1 cellular context compared by ENCODE assay signal in genomic region chr2:113164930-113165585, GRCh38.
TF ChIP-seq lines count a peak whose summit lies in the region.

No MANE protein-coding gene starts in this region.

TF ChIP-seq in HepG2, 621 proteins besides CTCF, POLR2A, EP300 and RAD21 (continued from another document and continues in another):
- TF ChIP-seq, protein P1, sequence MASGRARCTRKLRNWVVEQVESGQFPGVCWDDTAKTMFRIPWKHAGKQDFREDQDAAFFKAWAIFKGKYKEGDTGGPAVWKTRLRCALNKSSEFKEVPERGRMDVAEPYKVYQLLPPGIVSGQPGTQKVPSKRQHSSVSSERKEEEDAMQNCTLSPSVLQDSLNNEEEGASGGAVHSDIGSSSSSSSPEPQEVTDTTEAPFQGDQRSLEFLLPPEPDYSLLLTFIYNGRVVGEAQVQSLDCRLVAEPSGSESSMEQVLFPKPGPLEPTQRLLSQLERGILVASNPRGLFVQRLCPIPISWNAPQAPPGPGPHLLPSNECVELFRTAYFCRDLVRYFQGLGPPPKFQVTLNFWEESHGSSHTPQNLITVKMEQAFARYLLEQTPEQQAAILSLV (CRISPR knock-in tag; IDR thresholded peaks at IDR 0.05; ENCODE audit: borderline replicate concordance): peak; percentile 71; the same call in 1 of the 2 replicates
- TF ChIP-seq ARID4A (CRISPR knock-in tag; IDR thresholded peaks at IDR 0.05; ENCODE audit: borderline replicate concordance): peak; percentile 22; the same call in 1 of the 2 replicates
- TF ChIP-seq IKZF5 (CRISPR knock-in tag; IDR thresholded peaks at IDR 0.05): peak; percentile 30; the same call in 1 of the 2 replicates
- TF ChIP-seq HDAC1 (CRISPR knock-in tag; IDR thresholded peaks at IDR 0.05): peak; percentile 76
- TF ChIP-seq ETV5 (CRISPR knock-in tag; IDR thresholded peaks at IDR 0.05; ENCODE audit: borderline replicate concordance): peak; percentile 38; the same call in 1 of the 2 replicates
- TF ChIP-seq ZNF276 (CRISPR knock-in tag; IDR thresholded peaks at IDR 0.05; ENCODE audit: low read depth): 0 out of 2 replicates have a peak, but pooled peaks have one; percentile 44
- TF ChIP-seq RXRA (CRISPR knock-in tag; IDR thresholded peaks at IDR 0.05): peak; percentile 57; the same call in 1 of the 2 replicates
- peak; percentile 37 for TF ChIP-seq YY1 (IDR thresholded peaks at IDR 0.05; ENCODE audit: insufficient read depth, insufficient replicate concordance, low read depth, low read length)
- TF ChIP-seq ZNF503 (CRISPR knock-in tag; IDR thresholded peaks at IDR 0.05): peak; percentile 51; the same call in 1 of the 2 replicates
- peak; percentile 44; the same call in 1 of the 2 replicates for TF ChIP-seq MYPOP (CRISPR knock-in tag; IDR thresholded peaks at IDR 0.05)
- TF ChIP-seq CENPT (CRISPR knock-in tag; IDR thresholded peaks at IDR 0.05; ENCODE audit: low read depth): no peak
- peak; percentile 54 for TF ChIP-seq GFI1 (CRISPR knock-in tag; IDR thresholded peaks at IDR 0.05; ENCODE audit: borderline replicate concordance)
- TF ChIP-seq HIC2 (CRISPR knock-in tag; IDR thresholded peaks at IDR 0.05; ENCODE audit: low read depth): peak; percentile 97
- TF ChIP-seq KLF11 (CRISPR knock-in tag; IDR thresholded peaks at IDR 0.05): 0 out of 2 replicates have a peak, but pooled peaks have one; percentile 60
- 0 out of 2 replicates have a peak, but pooled peaks have one; percentile 17 for TF ChIP-seq SPEN (CRISPR knock-in tag; IDR thresholded peaks at IDR 0.05; ENCODE audit: low read depth)
- no peak for TF ChIP-seq ZNF772 (CRISPR knock-in tag; IDR thresholded peaks at IDR 0.05)
- no peak for TF ChIP-seq NCOA2 (CRISPR knock-in tag; IDR thresholded peaks at IDR 0.05)
- TF ChIP-seq FOXK1 (CRISPR knock-in tag; IDR thresholded peaks at IDR 0.05; ENCODE audit: borderline replicate concordance, low read depth): peak; percentile 31; the same call in 1 of the 2 replicates
- peak; percentile 38; the same call in 1 of the 2 replicates for TF ChIP-seq THAP11 (CRISPR knock-in tag; IDR thresholded peaks at IDR 0.05)
- TF ChIP-seq, protein P2, sequence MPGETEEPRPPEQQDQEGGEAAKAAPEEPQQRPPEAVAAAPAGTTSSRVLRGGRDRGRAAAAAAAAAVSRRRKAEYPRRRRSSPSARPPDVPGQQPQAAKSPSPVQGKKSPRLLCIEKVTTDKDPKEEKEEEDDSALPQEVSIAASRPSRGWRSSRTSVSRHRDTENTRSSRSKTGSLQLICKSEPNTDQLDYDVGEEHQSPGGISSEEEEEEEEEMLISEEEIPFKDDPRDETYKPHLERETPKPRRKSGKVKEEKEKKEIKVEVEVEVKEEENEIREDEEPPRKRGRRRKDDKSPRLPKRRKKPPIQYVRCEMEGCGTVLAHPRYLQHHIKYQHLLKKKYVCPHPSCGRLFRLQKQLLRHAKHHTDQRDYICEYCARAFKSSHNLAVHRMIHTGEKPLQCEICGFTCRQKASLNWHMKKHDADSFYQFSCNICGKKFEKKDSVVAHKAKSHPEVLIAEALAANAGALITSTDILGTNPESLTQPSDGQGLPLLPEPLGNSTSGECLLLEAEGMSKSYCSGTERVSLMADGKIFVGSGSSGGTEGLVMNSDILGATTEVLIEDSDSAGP (CRISPR knock-in tag; IDR thresholded peaks at IDR 0.05; ENCODE audit: borderline replicate concordance): peak; percentile 50; the same call in 1 of the 2 replicates
- TF ChIP-seq ZNF343 (CRISPR knock-in tag; IDR thresholded peaks at IDR 0.05): no peak
- no peak for TF ChIP-seq ARNT (IDR thresholded peaks at IDR 0.05)
- TF ChIP-seq YEATS4 (CRISPR knock-in tag; IDR thresholded peaks at IDR 0.05; ENCODE audit: borderline replicate concordance): peak; percentile 58; the same call in 1 of the 2 replicates
- TF ChIP-seq ZFX (CRISPR knock-in tag; IDR thresholded peaks at IDR 0.05; ENCODE audit: low read depth): peak; percentile 59
- TF ChIP-seq HIVEP1 (CRISPR knock-in tag; IDR thresholded peaks at IDR 0.05): no peak
- TF ChIP-seq TP53 (CRISPR knock-in tag; conservative IDR thresholded peaks at IDR 0.05): 0 out of 2 replicates have a peak, but pooled peaks have one; percentile 44
- TF ChIP-seq NCOR1 (IDR thresholded peaks at IDR 0.05; ENCODE audit: borderline replicate concordance, low read length): peak; percentile 81; the same call in 1 of the 2 replicates
- TF ChIP-seq ASH2L (IDR thresholded peaks at IDR 0.05; ENCODE audit: insufficient read length, low read depth, low read length): peak; percentile 23
- 0 out of 2 replicates have a peak, but pooled peaks have one; percentile 35 for TF ChIP-seq HNRNPL (IDR thresholded peaks at IDR 0.05; ENCODE audit: low read depth, low read length)
- TF ChIP-seq ZNF740 (CRISPR knock-in tag; IDR thresholded peaks at IDR 0.05): 0 out of 2 replicates have a peak, but pooled peaks have one; percentile 23
- TF ChIP-seq ZNF564 (CRISPR knock-in tag; IDR thresholded peaks at IDR 0.05): 0 out of 2 replicates have a peak, but pooled peaks have one; percentile 62
- 0 out of 2 replicates have a peak, but pooled peaks have one; percentile 72 for TF ChIP-seq DNMT3B (CRISPR knock-in tag; conservative IDR thresholded peaks at IDR 0.05)
- TF ChIP-seq NR1H2 (CRISPR knock-in tag; IDR thresholded peaks at IDR 0.05; ENCODE audit: borderline replicate concordance, low read depth): no peak
- TF ChIP-seq RNF2 (conservative IDR thresholded peaks at IDR 0.05; ENCODE audit: low read depth): no peak
- TF ChIP-seq HNF4G (IDR thresholded peaks at IDR 0.05; ENCODE audit: borderline replicate concordance, low read depth, low read length): peak; percentile 80
- peak; percentile 78; the same call in 1 of the 2 replicates for TF ChIP-seq HNF4G (CRISPR knock-in tag; IDR thresholded peaks at IDR 0.05; ENCODE audit: borderline replicate concordance, low read depth)
- TF ChIP-seq HNF4A (CRISPR knock-in tag; IDR thresholded peaks at IDR 0.05): peak; percentile 89
